In the genomic region with DNA sequence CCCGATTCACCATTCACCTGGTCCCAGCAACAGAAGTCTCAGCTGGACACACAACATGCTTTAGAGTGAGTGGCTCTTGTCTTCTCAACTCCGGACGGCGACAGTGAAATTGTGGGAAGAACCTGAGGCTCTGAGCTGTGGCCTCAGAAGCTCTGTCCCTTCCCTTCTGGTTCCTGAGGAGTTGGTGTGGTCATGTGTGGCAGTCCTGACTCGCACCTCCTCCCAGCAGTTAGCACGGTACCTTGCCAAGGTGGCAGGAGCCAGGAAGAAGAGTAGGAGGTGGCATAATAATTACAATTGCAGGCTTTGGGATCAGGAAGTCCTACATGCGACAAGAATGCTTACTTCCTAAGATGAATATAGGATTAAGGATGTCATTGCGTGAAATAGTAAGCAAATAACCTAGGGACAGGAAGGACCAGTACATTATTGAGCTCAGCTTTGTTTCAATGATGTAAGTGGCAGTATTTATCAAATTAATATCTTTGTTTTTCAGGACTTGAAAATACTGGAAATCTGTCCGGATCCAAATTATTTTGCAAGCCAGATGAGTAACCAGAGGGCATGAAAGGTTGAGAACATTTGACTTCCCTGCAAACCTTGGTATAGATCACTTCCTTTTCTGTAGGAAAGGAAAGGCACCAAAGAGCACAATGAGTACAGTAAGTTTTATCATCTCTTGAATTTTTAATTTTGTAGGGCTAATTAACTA, we compare ENCODE assay signal across 1 cellular context.
TF ChIP-seq lines count a peak whose summit lies in the region.

No MANE protein-coding gene starts in this region.

TF ChIP-seq in H1, 55 proteins besides CTCF, POLR2A, EP300 and RAD21:
- TF ChIP-seq SUZ12 (IDR thresholded peaks at IDR 0.05; ENCODE audit: low read length) = no peak
- no peak for TF ChIP-seq SAP30 (IDR thresholded peaks at IDR 0.05; ENCODE audit: insufficient read depth, insufficient replicate concordance, low read length)
- no peak for TF ChIP-seq GABPA (IDR thresholded peaks at IDR 0.05; ENCODE audit: borderline replicate concordance, insufficient read depth, low read length)
- TF ChIP-seq CHD1 (IDR thresholded peaks at IDR 0.05; ENCODE audit: low read depth, low read length) = no peak
- TF ChIP-seq JUN (IDR thresholded peaks at IDR 0.05; ENCODE audit: low read depth, low read length) = no peak
TF ChIP-seq in H1: peak in this region for 0.
